ENCODE assay signal across 1 cellular context in the genomic region with DNA sequence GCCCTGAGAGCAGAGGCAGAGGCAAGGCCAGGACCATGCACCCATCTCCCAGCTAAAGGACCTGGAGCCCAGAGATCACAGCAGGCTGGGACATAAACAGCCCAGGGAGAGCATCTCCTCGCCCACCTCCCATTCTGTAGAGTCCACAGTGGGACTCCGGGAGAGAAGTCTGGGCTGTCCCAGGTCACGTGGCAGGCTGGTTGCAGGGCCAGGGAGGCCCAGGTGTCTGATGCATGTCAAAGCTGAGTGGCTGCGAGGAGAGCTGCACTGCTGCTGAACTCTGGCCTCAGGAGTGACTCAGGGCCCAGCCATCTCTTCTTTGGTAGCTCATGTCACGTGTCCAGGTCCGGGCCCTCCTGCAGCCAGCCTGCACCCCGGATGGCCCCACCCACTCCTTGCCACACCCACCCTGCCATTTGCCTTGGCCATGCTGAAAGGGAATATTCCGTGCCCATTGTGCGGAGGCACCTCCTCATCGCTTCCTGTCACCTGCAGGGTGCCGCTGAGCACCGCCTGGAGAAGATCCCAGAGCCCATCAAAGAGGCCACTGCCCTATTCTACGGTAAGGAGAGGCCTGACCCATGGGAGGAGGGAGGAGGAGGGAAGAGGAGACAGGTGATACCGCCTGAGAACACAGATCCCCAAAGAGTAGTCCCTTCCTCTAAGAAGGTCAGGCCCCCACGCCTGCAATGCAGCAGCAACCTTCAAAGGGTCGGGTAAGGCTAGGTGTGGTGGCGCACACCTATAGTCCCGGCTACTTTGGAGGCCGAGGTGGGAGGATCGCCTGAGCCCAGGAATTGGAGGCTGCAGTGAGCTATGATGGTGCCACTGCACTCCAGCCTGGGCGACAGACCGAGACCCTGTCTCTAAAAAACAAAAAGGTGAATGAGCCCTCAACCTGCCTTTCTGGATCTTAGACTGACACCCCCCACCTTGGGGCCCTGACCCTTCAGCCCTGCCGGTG.
A peak's percentile ranks its signal among the peaks of the same experiment; 100 is the strongest.
TF ChIP-seq lines count a peak whose summit lies in the region.

No MANE protein-coding gene starts in this region.

TF ChIP-seq in K562, 482 proteins besides CTCF, POLR2A, EP300 and RAD21:
- TF ChIP-seq STAG1 (CRISPR knock-in tag; IDR thresholded peaks at IDR 0.05; ENCODE audit: borderline replicate concordance) (0 out of 2 replicates have a peak, but pooled peaks have one; percentile 25), JUN (IDR thresholded peaks at IDR 0.05; ENCODE audit: borderline replicate concordance, low read depth, low read length) (peak; percentile 54; the same call in 1 of the 2 replicates), JUN (CRISPR knock-in tag; IDR thresholded peaks at IDR 0.05; ENCODE audit: borderline replicate concordance) (no peak), SMAD1 (IDR thresholded peaks at IDR 0.05; ENCODE audit: low read depth, low read length, partially characterized antibody) (no peak), NR2C1 (IDR thresholded peaks at IDR 0.05) (peak; percentile 77), NR2C1 (tag; IDR thresholded peaks at IDR 0.05) (peak; percentile 76), U2AF1 (optimal IDR thresholded peaks at IDR 0.05; ENCODE audit: low read depth, low read length) (no peak), CBFB (CRISPR knock-in tag; IDR thresholded peaks at IDR 0.05) (0 out of 2 replicates have a peak, but pooled peaks have one; percentile 42), YY1 (IDR thresholded peaks at IDR 0.05; ENCODE audit: borderline replicate concordance in 1 of 3, control insufficient read depth in 1 of 3, extremely low read depth in 1 of 3, insufficient read depth in 3 of 3, insufficient read length in 1 of 3, insufficient replicate concordance in 2 of 3, low read depth in 1 of 3, low read length in 2 of 3) (peak in 1 of 3 experiments; percentile 43), MTF1 (CRISPR knock-in tag; IDR thresholded peaks at IDR 0.05; ENCODE audit: borderline replicate concordance) (no peak), IFI16 (CRISPR knock-in tag; IDR thresholded peaks at IDR 0.05) (no peak), KLF13 (tag; IDR thresholded peaks at IDR 0.05; ENCODE audit: borderline replicate concordance, low read depth) (0 out of 2 replicates have a peak, but pooled peaks have one; percentile 19), JUND (IDR thresholded peaks at IDR 0.05; ENCODE audit: borderline replicate concordance, low read depth, low read length) (peak; percentile 70; the same call in 1 of the 2 replicates), JUND (tag; IDR thresholded peaks at IDR 0.05; ENCODE audit: borderline replicate concordance, low read depth, low read length) (peak; percentile 57; the same call in 1 of the 3 replicates), NFYB (IDR thresholded peaks at IDR 0.05; ENCODE audit: extremely low read depth, insufficient read length) (peak; percentile 10), NRF1 (conservative IDR thresholded peaks at IDR 0.05 in 1 of 2, IDR thresholded peaks at IDR 0.05 in 1 of 2) (peak; percentile 51 to 61), CBFA2T2 (conservative IDR thresholded peaks at IDR 0.05) (peak; percentile 78), BHLHE40 (IDR thresholded peaks at IDR 0.05; ENCODE audit: low read length) (peak; percentile 88), CBX3 (IDR thresholded peaks at IDR 0.05; ENCODE audit: borderline replicate concordance in 1 of 2, low read length in 2 of 2) (peak in 1 of 2 experiments; percentile 15; a peak in 1 of 3 replicates), FOS (IDR thresholded peaks at IDR 0.05; ENCODE audit: extremely low read depth, insufficient read length) (no peak), FOSL1 (tag; conservative IDR thresholded peaks at IDR 0.05) (peak; percentile 71), SRF (CRISPR knock-in tag; IDR thresholded peaks at IDR 0.05) (peak in 1 of 2 experiments; percentile 37; a peak in 1 of 4 replicates), MAX (CRISPR knock-in tag; IDR thresholded peaks at IDR 0.05) (peak; percentile 75), RAD51 (IDR thresholded peaks at IDR 0.05; ENCODE audit: borderline replicate concordance, low read depth) (peak; percentile 96), TGIF2 (CRISPR knock-in tag; IDR thresholded peaks at IDR 0.05) (no peak), SIN3A (IDR thresholded peaks at IDR 0.05; ENCODE audit: borderline replicate concordance in 2 of 2, control insufficient read depth in 1 of 2, low read depth in 2 of 2, low read length in 2 of 2) (peak in 1 of 2 experiments; percentile 27; a peak in 1 of 4 replicates), NR2C2 (CRISPR knock-in tag; IDR thresholded peaks at IDR 0.05) (no peak), NR2C2 (tag; IDR thresholded peaks at IDR 0.05) (peak; percentile 79), MEIS2 (IDR thresholded peaks at IDR 0.05; ENCODE audit: partially characterized antibody) (peak; percentile 21), ZBTB33 (CRISPR knock-in tag; IDR thresholded peaks at IDR 0.05) (peak; percentile 54), TOE1 (IDR thresholded peaks at IDR 0.05; ENCODE audit: borderline replicate concordance) (peak; percentile 93), TOE1 (CRISPR knock-in tag; IDR thresholded peaks at IDR 0.05; ENCODE audit: borderline replicate concordance, low read depth) (no peak), TFAM (CRISPR knock-in tag; conservative IDR thresholded peaks at IDR 0.05) (no peak), PHF21A (IDR thresholded peaks at IDR 0.05; ENCODE audit: borderline replicate concordance, low read depth) (no peak), NFE2 (IDR thresholded peaks at IDR 0.05; ENCODE audit: low read depth) (peak; percentile 51; the same call in 1 of the 2 replicates)
- TF ChIP-seq, protein P1, sequence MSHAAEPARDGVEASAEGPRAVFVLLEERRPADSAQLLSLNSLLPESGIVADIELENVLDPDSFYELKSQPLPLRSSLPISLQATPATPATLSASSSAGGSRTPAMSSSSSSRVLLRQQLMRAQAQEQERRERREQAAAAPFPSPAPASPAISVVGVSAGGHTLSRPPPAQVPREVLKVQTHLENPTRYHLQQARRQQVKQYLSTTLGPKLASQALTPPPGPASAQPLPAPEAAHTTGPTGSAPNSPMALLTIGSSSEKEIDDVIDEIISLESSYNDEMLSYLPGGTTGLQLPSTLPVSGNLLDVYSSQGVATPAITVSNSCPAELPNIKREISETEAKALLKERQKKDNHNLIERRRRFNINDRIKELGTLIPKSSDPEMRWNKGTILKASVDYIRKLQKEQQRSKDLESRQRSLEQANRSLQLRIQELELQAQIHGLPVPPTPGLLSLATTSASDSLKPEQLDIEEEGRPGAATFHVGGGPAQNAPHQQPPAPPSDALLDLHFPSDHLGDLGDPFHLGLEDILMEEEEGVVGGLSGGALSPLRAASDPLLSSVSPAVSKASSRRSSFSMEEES (CRISPR knock-in tag; IDR thresholded peaks at IDR 0.05): peak; percentile 74
- TF ChIP-seq, protein P2, sequence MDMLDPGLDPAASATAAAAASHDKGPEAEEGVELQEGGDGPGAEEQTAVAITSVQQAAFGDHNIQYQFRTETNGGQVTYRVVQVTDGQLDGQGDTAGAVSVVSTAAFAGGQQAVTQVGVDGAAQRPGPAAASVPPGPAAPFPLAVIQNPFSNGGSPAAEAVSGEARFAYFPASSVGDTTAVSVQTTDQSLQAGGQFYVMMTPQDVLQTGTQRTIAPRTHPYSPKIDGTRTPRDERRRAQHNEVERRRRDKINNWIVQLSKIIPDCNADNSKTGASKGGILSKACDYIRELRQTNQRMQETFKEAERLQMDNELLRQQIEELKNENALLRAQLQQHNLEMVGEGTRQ (CRISPR knock-in tag; IDR thresholded peaks at IDR 0.05): peak; percentile 90
- TF ChIP-seq, protein P3, sequence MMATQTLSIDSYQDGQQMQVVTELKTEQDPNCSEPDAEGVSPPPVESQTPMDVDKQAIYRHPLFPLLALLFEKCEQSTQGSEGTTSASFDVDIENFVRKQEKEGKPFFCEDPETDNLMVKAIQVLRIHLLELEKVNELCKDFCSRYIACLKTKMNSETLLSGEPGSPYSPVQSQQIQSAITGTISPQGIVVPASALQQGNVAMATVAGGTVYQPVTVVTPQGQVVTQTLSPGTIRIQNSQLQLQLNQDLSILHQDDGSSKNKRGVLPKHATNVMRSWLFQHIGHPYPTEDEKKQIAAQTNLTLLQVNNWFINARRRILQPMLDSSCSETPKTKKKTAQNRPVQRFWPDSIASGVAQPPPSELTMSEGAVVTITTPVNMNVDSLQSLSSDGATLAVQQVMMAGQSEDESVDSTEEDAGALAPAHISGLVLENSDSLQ (IDR thresholded peaks at IDR 0.05): peak; percentile 79
- TF ChIP-seq, protein P4, sequence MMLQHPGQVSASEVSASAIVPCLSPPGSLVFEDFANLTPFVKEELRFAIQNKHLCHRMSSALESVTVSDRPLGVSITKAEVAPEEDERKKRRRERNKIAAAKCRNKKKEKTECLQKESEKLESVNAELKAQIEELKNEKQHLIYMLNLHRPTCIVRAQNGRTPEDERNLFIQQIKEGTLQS (IDR thresholded peaks at IDR 0.05): peak; percentile 66
- TF ChIP-seq, protein P4 (CRISPR knock-in tag; conservative IDR thresholded peaks at IDR 0.05): no peak
- TF ChIP-seq, protein P5, sequence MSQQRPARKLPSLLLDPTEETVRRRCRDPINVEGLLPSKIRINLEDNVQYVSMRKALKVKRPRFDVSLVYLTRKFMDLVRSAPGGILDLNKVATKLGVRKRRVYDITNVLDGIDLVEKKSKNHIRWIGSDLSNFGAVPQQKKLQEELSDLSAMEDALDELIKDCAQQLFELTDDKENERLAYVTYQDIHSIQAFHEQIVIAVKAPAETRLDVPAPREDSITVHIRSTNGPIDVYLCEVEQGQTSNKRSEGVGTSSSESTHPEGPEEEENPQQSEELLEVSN (IDR thresholded peaks at IDR 0.05; ENCODE audit: borderline replicate concordance in 1 of 2, extremely low read depth in 1 of 2, insufficient read depth in 1 of 2, insufficient read length in 1 of 2, low read depth in 1 of 2, low read length in 1 of 2, poor library complexity in 1 of 2, severe bottlenecking in 1 of 2): peak in 1 of 2 experiments; percentile 59
- TF ChIP-seq, protein P6, sequence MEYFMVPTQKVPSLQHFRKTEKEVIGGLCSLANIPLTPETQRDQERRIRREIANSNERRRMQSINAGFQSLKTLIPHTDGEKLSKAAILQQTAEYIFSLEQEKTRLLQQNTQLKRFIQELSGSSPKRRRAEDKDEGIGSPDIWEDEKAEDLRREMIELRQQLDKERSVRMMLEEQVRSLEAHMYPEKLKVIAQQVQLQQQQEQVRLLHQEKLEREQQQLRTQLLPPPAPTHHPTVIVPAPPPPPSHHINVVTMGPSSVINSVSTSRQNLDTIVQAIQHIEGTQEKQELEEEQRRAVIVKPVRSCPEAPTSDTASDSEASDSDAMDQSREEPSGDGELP (CRISPR knock-in tag; IDR thresholded peaks at IDR 0.05; ENCODE audit: borderline replicate concordance): peak; percentile 41; the same call in 1 of the 2 replicates
- TF ChIP-seq, protein P7, sequence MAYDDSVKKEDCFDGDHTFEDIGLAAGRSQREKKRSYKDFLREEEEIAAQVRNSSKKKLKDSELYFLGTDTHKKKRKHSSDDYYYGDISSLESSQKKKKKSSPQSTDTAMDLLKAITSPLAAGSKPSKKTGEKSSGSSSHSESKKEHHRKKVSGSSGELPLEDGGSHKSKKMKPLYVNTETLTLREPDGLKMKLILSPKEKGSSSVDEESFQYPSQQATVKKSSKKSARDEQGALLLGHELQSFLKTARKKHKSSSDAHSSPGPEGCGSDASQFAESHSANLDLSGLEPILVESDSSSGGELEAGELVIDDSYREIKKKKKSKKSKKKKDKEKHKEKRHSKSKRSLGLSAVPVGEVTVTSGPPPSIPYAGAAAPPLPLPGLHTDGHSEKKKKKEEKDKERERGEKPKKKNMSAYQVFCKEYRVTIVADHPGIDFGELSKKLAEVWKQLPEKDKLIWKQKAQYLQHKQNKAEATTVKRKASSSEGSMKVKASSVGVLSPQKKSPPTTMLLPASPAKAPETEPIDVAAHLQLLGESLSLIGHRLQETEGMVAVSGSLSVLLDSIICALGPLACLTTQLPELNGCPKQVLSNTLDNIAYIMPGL (CRISPR knock-in tag; IDR thresholded peaks at IDR 0.05): no peak
- TF ChIP-seq, protein P8, sequence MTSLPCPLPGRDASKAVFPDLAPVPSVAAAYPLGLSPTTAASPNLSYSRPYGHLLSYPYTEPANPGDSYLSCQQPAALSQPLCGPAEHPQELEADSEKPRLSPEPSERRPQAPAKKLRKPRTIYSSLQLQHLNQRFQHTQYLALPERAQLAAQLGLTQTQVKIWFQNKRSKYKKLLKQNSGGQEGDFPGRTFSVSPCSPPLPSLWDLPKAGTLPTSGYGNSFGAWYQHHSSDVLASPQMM (CRISPR knock-in tag; IDR thresholded peaks at IDR 0.05): no peak
- TF ChIP-seq, protein P9, sequence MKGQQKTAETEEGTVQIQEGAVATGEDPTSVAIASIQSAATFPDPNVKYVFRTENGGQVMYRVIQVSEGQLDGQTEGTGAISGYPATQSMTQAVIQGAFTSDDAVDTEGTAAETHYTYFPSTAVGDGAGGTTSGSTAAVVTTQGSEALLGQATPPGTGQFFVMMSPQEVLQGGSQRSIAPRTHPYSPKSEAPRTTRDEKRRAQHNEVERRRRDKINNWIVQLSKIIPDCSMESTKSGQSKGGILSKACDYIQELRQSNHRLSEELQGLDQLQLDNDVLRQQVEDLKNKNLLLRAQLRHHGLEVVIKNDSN (CRISPR knock-in tag; IDR thresholded peaks at IDR 0.05): peak; percentile 95
- TF ChIP-seq, protein P10, sequence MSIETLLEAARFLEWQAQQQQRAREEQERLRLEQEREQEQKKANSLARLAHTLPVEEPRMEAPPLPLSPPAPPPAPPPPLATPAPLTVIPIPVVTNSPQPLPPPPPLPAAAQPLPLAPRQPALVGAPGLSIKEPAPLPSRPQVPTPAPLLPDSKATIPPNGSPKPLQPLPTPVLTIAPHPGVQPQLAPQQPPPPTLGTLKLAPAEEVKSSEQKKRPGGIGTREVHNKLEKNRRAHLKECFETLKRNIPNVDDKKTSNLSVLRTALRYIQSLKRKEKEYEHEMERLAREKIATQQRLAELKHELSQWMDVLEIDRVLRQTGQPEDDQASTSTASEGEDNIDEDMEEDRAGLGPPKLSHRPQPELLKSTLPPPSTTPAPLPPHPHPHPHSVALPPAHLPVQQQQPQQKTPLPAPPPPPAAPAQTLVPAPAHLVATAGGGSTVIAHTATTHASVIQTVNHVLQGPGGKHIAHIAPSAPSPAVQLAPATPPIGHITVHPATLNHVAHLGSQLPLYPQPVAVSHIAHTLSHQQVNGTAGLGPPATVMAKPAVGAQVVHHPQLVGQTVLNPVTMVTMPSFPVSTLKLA (conservative IDR thresholded peaks at IDR 0.05): peak in 1 of 2 experiments; percentile 72; a peak in 3 of 4 replicates
